In genomic region chr7:117082636-117083035, GRCh38 we compare ENCODE assay signal across 17 cellular contexts.
A peak's percentile ranks its signal among the peaks of the same experiment; 100 is the strongest.
DNase-seq lines count a peak whose midpoint lies in the region; ATAC-seq and TF ChIP-seq lines count a peak whose summit lies in the region.
"Had no signal": no experiment of that assay in that cellular context is flagged by ENCODE, and none has a peak within 500 bp of the region (broad histone marks: within the 10 kb centered on the region; RNA-seq: fewer than 3 reads in every experiment).

No MANE protein-coding gene starts in this region.

- no peaks in the 10 kb centered on the region for H3K27me3 ChIP-seq in smooth muscle cell (ENCODE audit: low read depth)
- H3K27me3 ChIP-seq: BLaER1 had no signal

- H3K27ac Mint-ChIP-seq in T-helper 17 cell: no peak overlapping the region
- H3K27ac Mint-ChIP-seq: B cell; CD4-positive, CD25-positive, alpha-beta regulatory T cell; CD8-positive, alpha-beta memory T cell; GM23338; HFFc6 had no signal

- no peaks in the 10 kb centered on the region for H3K27me3 Mint-ChIP-seq in T-helper 17 cell
- H3K27me3 Mint-ChIP-seq: B cell; CD4-positive, CD25-positive, alpha-beta regulatory T cell had no signal

- peak overlapping the region; percentile 4 for H3K27ac ChIP-seq in smooth muscle cell (ENCODE audit: low read depth)
- H3K27ac ChIP-seq: BLaER1 had no signal

- H3K4me2 ChIP-seq in smooth muscle cell: no peak overlapping the region
- H3K4me2 ChIP-seq: BLaER1, GM23338 had no signal

- DNase-seq in G401 (ENCODE audit: low spot score) (peak; percentile 38), H4 (ENCODE audit: low spot score) (peak; percentile 41), fibroblast of villous mesenchyme (ENCODE audit: low read depth) (peak; percentile 62), smooth muscle cell (lab: John Stamatoyannopoulos, UW; ENCODE audit: unreplicated experiment) (no peak), T-helper 17 cell (no peak), occipital lobe (lab: John Stamatoyannopoulos, UW) (no peak)
- DNase-seq: CD4-positive, CD25-positive, alpha-beta regulatory T cell; CD8-positive, alpha-beta memory T cell; DMS153; DND-41; GDM1; HFFc6 had no signal

- peaks cover 20% of the 10 kb centered on the region for H3K79me2 ChIP-seq in smooth muscle cell (ENCODE audit: low read depth)

- no peaks in the 10 kb centered on the region for H3K36me3 ChIP-seq in smooth muscle cell (ENCODE audit: low read depth)
- H3K36me3 ChIP-seq: BLaER1, HAP-1 had no signal

- H3K4me1 Mint-ChIP-seq in T-helper 17 cell: peaks cover 14% of the 10 kb centered on the region

- in situ Hi-C loops in G401 (cut with HindIII; ENCODE audit: low sequenced_read_pairs): no loop called here

- H2AFZ ChIP-seq in smooth muscle cell (ENCODE audit: low read depth): no peak overlapping the region
- H2AFZ ChIP-seq: GM23338 had no signal

- ATAC-seq in T-helper 17 cell: no peak
- ATAC-seq: GM23338 had no signal

- H3K9ac ChIP-seq in smooth muscle cell (ENCODE audit: low read depth): no peak overlapping the region
- H3K9ac ChIP-seq: BLaER1 had no signal

- H3K36me3 Mint-ChIP-seq in T-helper 17 cell (ENCODE audit: low read depth): no peaks in the 10 kb centered on the region
- H3K36me3 Mint-ChIP-seq: CD4-positive, CD25-positive, alpha-beta regulatory T cell; CD8-positive, alpha-beta memory T cell had no signal

- H3K4me3 ChIP-seq in fibroblast of villous mesenchyme (ENCODE audit: low read depth, low read length) (no peak overlapping the region), smooth muscle cell (no peak overlapping the region)
- H3K4me3 ChIP-seq: BLaER1, GM12878, GM23338, HAP-1 had no signal

- no peak overlapping the region for H3K4me3 Mint-ChIP-seq in T-helper 17 cell
- H3K4me3 Mint-ChIP-seq: B cell; CD4-positive, CD25-positive, alpha-beta regulatory T cell; CD8-positive, alpha-beta memory T cell; GM23338; HFFc6 had no signal

- H3F3A ChIP-seq in smooth muscle cell (ENCODE audit: low read depth): no peaks in the 10 kb centered on the region

- peaks cover 71% of the 10 kb centered on the region for H4K20me1 ChIP-seq in smooth muscle cell (ENCODE audit: low read depth)
- H4K20me1 ChIP-seq: BLaER1 had no signal

- 40% methylated on average over 2 of the region's 2 CpGs for WGBS in smooth muscle cell (ENCODE audit: low lambda C conversion rate)

- H3K4me1 ChIP-seq in smooth muscle cell (ENCODE audit: low read depth): peaks cover 7% of the 10 kb centered on the region
- H3K4me1 ChIP-seq: HAP-1 had no signal

- H3K9me3 ChIP-seq in smooth muscle cell (replicated peaks; ENCODE audit: low read depth) (no peaks in the 10 kb centered on the region), T-helper 17 cell (ENCODE audit: control insufficient read depth, low read length, poor library complexity, severe bottlenecking) (no peaks in the 10 kb centered on the region)
- H3K9me3 ChIP-seq: BLaER1, HAP-1 had no signal

- TF ChIP-seq CTCF in fibroblast of villous mesenchyme (IDR thresholded peaks at IDR 0.05; ENCODE audit: insufficient read depth, low read depth, low read length): no peak
- TF ChIP-seq CTCF in smooth muscle cell (IDR thresholded peaks at IDR 0.05; ENCODE audit: borderline replicate concordance, insufficient read depth, poor library complexity, severe bottlenecking): no peak

Comparison
In these comparisons a context has a peak if more than half of its experiments do, and no peak if none do; other contexts are left out.
1. DNase-seq: peak in G401 (single experiment), H4 (single experiment) and fibroblast of villous mesenchyme (single experiment); none in smooth muscle cell (single experiment), T-helper 17 cell (0 of 3) and occipital lobe (single experiment).